In the genomic region with DNA sequence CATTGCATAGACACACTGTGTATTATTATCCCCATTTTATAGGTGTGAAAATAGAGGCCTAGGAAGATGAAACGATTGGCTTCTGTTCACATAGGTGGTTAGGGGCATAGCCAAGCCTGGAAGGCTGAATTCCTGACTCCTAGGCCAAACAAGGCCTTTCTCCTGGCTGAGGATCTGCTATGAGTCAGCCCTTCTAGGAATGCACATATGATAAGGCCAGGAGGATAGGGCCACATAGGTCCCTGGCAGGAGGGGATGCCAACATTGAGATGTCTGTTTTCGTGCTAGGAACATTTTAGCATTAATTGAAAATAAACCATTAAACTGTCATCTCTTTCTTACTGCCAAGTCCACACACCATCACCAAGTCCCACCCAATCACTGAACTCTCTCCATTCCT, we compare ENCODE assay signal across 28 cellular contexts. TPM values are rescaled to one million over a fixed set of nuclear protein-coding genes. Genes with fewer than 3 reads are reported as not detected.
DNase-seq lines count a peak whose midpoint lies in the region; TF ChIP-seq lines count a peak whose summit lies in the region.
"Had no signal": no experiment of that assay in that cellular context is flagged by ENCODE, and none has a peak within 500 bp of the region (broad histone marks: within the 10 kb centered on the region; RNA-seq: fewer than 3 reads in every experiment).

No MANE protein-coding gene starts in this region.

- H3K9me3 ChIP-seq in AG04450 (ENCODE audit: control insufficient read depth, insufficient read depth, low read length) (no peaks in the 10 kb centered on the region), MG63 (no peaks in the 10 kb centered on the region)
- H3K9me3 ChIP-seq: BE2C, SJCRH30 had no signal

- POLR2A ChIA-PET in AG04450 (lab: Yijun Ruan, JAX) = no interaction called here
- POLR2A ChIA-PET in activated CD4-positive, alpha-beta memory T cell treated with anti-CD3 and anti-CD28 coated beads, Interleukin-2, amount 10 ng/mL, durations not matched to agents 7 days and 5 days (lab: Charles Lee) = no interaction called here

- H3K4me3 Mint-ChIP-seq in nephron progenitor cell = no peak overlapping the region
- no peak overlapping the region for H3K4me3 Mint-ChIP-seq in activated CD4-positive, alpha-beta memory T cell treated with anti-CD3 and anti-CD28 coated beads, Interleukin-2, amount 10 ng/mL, durations not matched to agents 7 days and 5 days
- H3K4me3 Mint-ChIP-seq: CD14-positive monocyte; CD8-positive, alpha-beta memory T cell; IgD-negative memory B cell had no signal

- CTCF ChIA-PET in AG04450 (lab: Charles Lee) = no interaction called here
- CTCF ChIA-PET in activated CD4-positive, alpha-beta memory T cell treated with anti-CD3 and anti-CD28 coated beads, Interleukin-2, amount 10 ng/mL, durations not matched to agents 7 days and 5 days (lab: Charles Lee) = no interaction called here

- H3K36me3 ChIP-seq in MG63 = no peaks in the 10 kb centered on the region
- H3K36me3 ChIP-seq: BE2C, SJCRH30 had no signal

- no peak overlapping the region for H3K27ac Mint-ChIP-seq in nephron progenitor cell
- H3K27ac Mint-ChIP-seq in activated CD4-positive, alpha-beta memory T cell treated with anti-CD3 and anti-CD28 coated beads, Interleukin-2, amount 10 ng/mL, durations not matched to agents 7 days and 5 days = no peak overlapping the region
- H3K27ac Mint-ChIP-seq: CD14-positive monocyte; CD8-positive, alpha-beta memory T cell; IgD-negative memory B cell had no signal

- DNase-seq in AG04450 (ENCODE audit: low read depth, low spot score) (no peak), GM03348 (ENCODE audit: low spot score) (peak; percentile 52), MG63 (peak; percentile 31), astrocyte of the hippocampus (ENCODE audit: low read depth, low spot score) (peak; percentile 30), LoVo (ENCODE audit: low spot score) (no peak), NOMO-1 treated with dmso at 0.1 percent for 144 hours (lab: John Stamatoyannopoulos, UW; ENCODE audit: unreplicated experiment) (no peak), nephron progenitor cell (no peak)
- no peak for DNase-seq in activated CD4-positive, alpha-beta memory T cell treated with anti-CD3 and anti-CD28 coated beads, Interleukin-2, amount 10 ng/mL, durations not matched to agents 7 days and 5 days
- DNase-seq: 8988T; BE2C; CD8-positive, alpha-beta memory T cell; DMS 273 treated with DMSO at 0.1 percent for 48 hours; DMS79; GOT3; NCI-H1092 treated with DMSO at 0.1 percent for 48 hours; NCI-H1436; NCI-H187; NCI-H2171 treated with DMSO at 0.1 percent for 48 hours; NCI-H345; NCI-H524 treated with DMSO at 0.1 percent for 48 hours; NCI-H774; PC-3; SJCRH30; T-helper 1 cell had no signal

- H3K27me3 ChIP-seq in AG04450 (ENCODE audit: control insufficient read depth, insufficient read depth, low read length) (no peaks in the 10 kb centered on the region), MG63 (peaks cover 5% of the 10 kb centered on the region; the same call in 1 of the 2 replicates)
- H3K27me3 ChIP-seq: BE2C had no signal

- no peak for TF ChIP-seq CTCF in AG04450 (IDR thresholded peaks at IDR 0.05; ENCODE audit: low read depth, low read length)
- no peak for TF ChIP-seq CTCF in nephron progenitor cell (IDR thresholded peaks at IDR 0.05)

- H3K4me3 ChIP-seq in AG04450 (ENCODE audit: low read depth, low read length) (no peak overlapping the region), MG63 (no peak overlapping the region)
- H3K4me3 ChIP-seq: SJCRH30 had no signal

- H3K27ac ChIP-seq in AG04450 (ENCODE audit: low read depth, low read length) = peak overlapping the region; percentile 21
- H3K27ac ChIP-seq: KMS-11, SJCRH30 had no signal

- no peaks in the 10 kb centered on the region for H3K9me3 Mint-ChIP-seq in nephron progenitor cell
- no peaks in the 10 kb centered on the region for H3K9me3 Mint-ChIP-seq in activated CD4-positive, alpha-beta memory T cell treated with anti-CD3 and anti-CD28 coated beads, Interleukin-2, amount 10 ng/mL, durations not matched to agents 7 days and 5 days
- H3K9me3 Mint-ChIP-seq: CD8-positive, alpha-beta memory T cell had no signal

- no peaks in the 10 kb centered on the region for H3K36me3 Mint-ChIP-seq in nephron progenitor cell (ENCODE audit: low read depth)
- H3K36me3 Mint-ChIP-seq in activated CD4-positive, alpha-beta memory T cell treated with anti-CD3 and anti-CD28 coated beads, Interleukin-2, amount 10 ng/mL, durations not matched to agents 7 days and 5 days (ENCODE audit: low read depth) = no peaks in the 10 kb centered on the region
- H3K36me3 Mint-ChIP-seq: CD14-positive monocyte; CD8-positive, alpha-beta memory T cell had no signal

- peaks cover 19% of the 10 kb centered on the region for H3K27me3 Mint-ChIP-seq in nephron progenitor cell (ENCODE audit: low read depth, poor library complexity)
- H3K27me3 Mint-ChIP-seq in activated CD4-positive, alpha-beta memory T cell treated with anti-CD3 and anti-CD28 coated beads, Interleukin-2, amount 10 ng/mL, durations not matched to agents 7 days and 5 days = peaks cover 2% of the 10 kb centered on the region

- H3K4me1 Mint-ChIP-seq in nephron progenitor cell = no peaks in the 10 kb centered on the region
- H3K4me1 Mint-ChIP-seq in activated CD4-positive, alpha-beta memory T cell treated with anti-CD3 and anti-CD28 coated beads, Interleukin-2, amount 10 ng/mL, durations not matched to agents 7 days and 5 days = no peaks in the 10 kb centered on the region
- H3K4me1 Mint-ChIP-seq: CD14-positive monocyte; CD8-positive, alpha-beta memory T cell; IgD-negative memory B cell had no signal

RNA-seq across cellular contexts. Expression of a gene that starts 9.2 kb away (rescaled TPM):
- polyA plus RNA-seq in AG04450 (2011; rRNA removed) = 2.3 and 2.6 TPM in 2 replicates
- 3.8 and 5.5 TPM in 2 replicates for polyA minus RNA-seq in AG04450 (2011; rRNA and poly(A)+ RNA removed)
- not detected in 2 replicates for total RNA-seq in MG63 (2014; rRNA removed; shearing (Covaris generic); ENCODE audit: low replicate concordance)
- not detected for total RNA-seq in activated CD4-positive, alpha-beta memory T cell treated with anti-CD3 and anti-CD28 coated beads, Interleukin-2, amount 10 ng/mL, durations not matched to agents 7 days and 5 days
- total RNA-seq: CD8-positive, alpha-beta memory T cell; PC-3 had no signal
- polyA plus RNA-seq: CD14-positive monocyte; CD8-positive, alpha-beta memory T cell; IgD-negative memory B cell had no signal

RNA-seq across cellular contexts. Expression of a gene that starts 20.9 kb away (rescaled TPM):
- polyA plus RNA-seq in AG04450 (2011; rRNA removed) = 0.10 and 0.17 TPM in 2 replicates
- polyA minus RNA-seq in AG04450 (2011; rRNA and poly(A)+ RNA removed) = 0.23 TPM in 1 of 2 replicates, not detected in the other
- total RNA-seq in MG63 (2014; rRNA removed; shearing (Covaris generic); ENCODE audit: low replicate concordance) = not detected in 2 replicates
- not detected for total RNA-seq in activated CD4-positive, alpha-beta memory T cell treated with anti-CD3 and anti-CD28 coated beads, Interleukin-2, amount 10 ng/mL, durations not matched to agents 7 days and 5 days
- total RNA-seq: CD8-positive, alpha-beta memory T cell; PC-3; Right ventricle myocardium inferior had no signal
- polyA plus RNA-seq: CD14-positive monocyte; CD8-positive, alpha-beta memory T cell; IgD-negative memory B cell had no signal

Comparison
In these comparisons a context has a peak if more than half of its experiments do, and no peak if none do; other contexts are left out.
1. DNase-seq: peak in GM03348 (single experiment), MG63 (single experiment) and astrocyte of the hippocampus (single experiment); none in AG04450 (single experiment), LoVo (single experiment), NOMO-1 treated with dmso at 0.1 percent for 144 hours (single experiment), nephron progenitor cell (single experiment) and activated CD4-positive, alpha-beta memory T cell treated with anti-CD3 and anti-CD28 coated beads, Interleukin-2, amount 10 ng/mL, durations not matched to agents 7 days and 5 days (single experiment).